In genomic region chr3:117898722-117899121, GRCh38 we compare ENCODE assay signal across 9 cellular contexts.
A peak's percentile ranks its signal among the peaks of the same experiment; 100 is the strongest.
DNase-seq lines count a peak whose midpoint lies in the region; ATAC-seq and TF ChIP-seq lines count a peak whose summit lies in the region.
"Had no signal": no experiment of that assay in that cellular context is flagged by ENCODE, and none has a peak within 500 bp of the region (broad histone marks: within the 10 kb centered on the region; RNA-seq: fewer than 3 reads in every experiment).

No MANE protein-coding gene starts in this region.

- H3K4me3 ChIP-seq in mucosa of descending colon: no peak overlapping the region

- peak in 1 of 3 donors; percentile 23 for DNase-seq in mucosa of descending colon
- no peak for DNase-seq in NCI-H2081 treated with DMSO at 0.1 percent for 48 hours (lab: John Stamatoyannopoulos, UW)
- no peak for DNase-seq in activated gamma-delta T cell (lab: John Stamatoyannopoulos, UW)
- DNase-seq in left ventricle myocardium superior: no peak
- DNase-seq in stimulated activated naive CD8-positive, alpha-beta T cell treated with anti-CD3 and anti-CD28 coated beads, Interleukin-15, Interleukin-2, amounts not matched to agents 100 U/mL and 50 U/mL, for 24 hours: no peak
- DNase-seq: posterior cingulate gyrus had no signal

- peaks cover 5% of the 10 kb centered on the region for H3K9me3 ChIP-seq in mucosa of descending colon

- no peaks in the 10 kb centered on the region for H3K4me1 ChIP-seq in mucosa of descending colon (ENCODE audit: low read depth)

- no peak overlapping the region for H3K27ac ChIP-seq in VCaP

- ATAC-seq in GM18517 (IDR thresholded peaks at IDR 0.05; ENCODE audit: unreplicated experiment): peak; percentile 69
- peak; percentile 67 for ATAC-seq in HG02981 (IDR thresholded peaks at IDR 0.05; ENCODE audit: unreplicated experiment)
- peak; percentile 32 for ATAC-seq in mucosa of descending colon
- ATAC-seq in left ventricle myocardium superior: no peak
- ATAC-seq in stimulated activated naive CD8-positive, alpha-beta T cell treated with anti-CD3 and anti-CD28 coated beads, Interleukin-15, Interleukin-2, amounts not matched to agents 100 U/mL and 50 U/mL, for 24 hours: no peak

- intact Hi-C loops in mucosa of descending colon (cut with DNase I, micrococcal nuclease) (no loop called here), left ventricle myocardium superior (cut with micrococcal nuclease) (no loop called here)

- TF ChIP-seq CTCF in VCaP (conservative IDR thresholded peaks at IDR 0.05) (peak; percentile 65), mucosa of descending colon (IDR thresholded peaks at IDR 0.05) (no peak)

- H3K36me3 ChIP-seq in mucosa of descending colon (ENCODE audit: low read depth): no peaks in the 10 kb centered on the region

Comparison
In these comparisons a context has a peak if more than half of its experiments do, and no peak if none do; other contexts are left out.
1. ATAC-seq: peak in GM18517 (single experiment), HG02981 (single experiment) and mucosa of descending colon (single experiment); none in left ventricle myocardium superior (single experiment) and stimulated activated naive CD8-positive, alpha-beta T cell treated with anti-CD3 and anti-CD28 coated beads, Interleukin-15, Interleukin-2, amounts not matched to agents 100 U/mL and 50 U/mL, for 24 hours (single experiment).